ENCODE assay signal across 8 cellular contexts in the genomic region with DNA sequence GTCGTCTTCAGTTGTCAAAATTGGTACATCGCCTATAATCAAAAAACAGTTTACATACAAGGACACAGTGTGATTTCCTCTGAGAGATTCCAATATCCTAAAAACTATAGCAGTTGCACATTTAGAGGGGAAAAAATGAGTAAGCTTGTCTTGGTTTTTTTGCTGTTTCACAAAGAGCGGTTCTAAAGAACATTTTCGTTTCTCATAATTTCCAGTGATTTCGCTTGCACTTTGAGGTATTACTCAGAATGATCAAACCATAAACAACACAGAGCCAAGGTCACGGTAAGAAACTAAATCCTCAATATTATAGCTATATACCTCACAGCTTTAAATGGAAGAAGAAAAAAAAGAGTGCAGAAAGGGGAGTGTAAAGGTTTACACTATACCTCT. TPM values are rescaled to one million over a fixed set of nuclear protein-coding genes. Genes with fewer than 3 reads are reported as not detected.
A peak's percentile ranks its signal among the peaks of the same experiment; 100 is the strongest.
DNase-seq lines count a peak whose midpoint lies in the region; ATAC-seq and TF ChIP-seq lines count a peak whose summit lies in the region.

No MANE protein-coding gene starts in this region.

- TF ChIP-seq POLR2A in thyroid gland (IDR thresholded peaks at IDR 0.05): no peak

- peak; percentile 60 for ATAC-seq in HG02973 (IDR thresholded peaks at IDR 0.05; ENCODE audit: unreplicated experiment)
- peak; percentile 63 for ATAC-seq in activated CD8-positive, alpha-beta T cell treated with anti-CD3 and anti-CD28 coated beads for 36 hours

- H3K4me3 ChIP-seq in iPS-20b (ENCODE audit: low read length) (peak overlapping the region; percentile 84), thyroid gland (replicated peaks in 1 of 3) (peak overlapping the region in 2 of 3 donors; percentile 94 to 99)

- no peak for DNase-seq in activated naive CD4-positive, alpha-beta T cell treated with anti-CD3 and anti-CD28 coated beads for 36 hours
- no peak for DNase-seq in activated naive CD4-positive, alpha-beta T cell (lab: John Stamatoyannopoulos, UW)
- DNase-seq in activated CD8-positive, alpha-beta T cell treated with anti-CD3 and anti-CD28 coated beads for 36 hours: no peak
- DNase-seq in thyroid gland (no peak), NCI-H69 (lab: John Stamatoyannopoulos, UW) (no peak), ACHN (no peak)

- no peaks in the 10 kb centered on the region for H3K27me3 ChIP-seq in iPS-20b (ENCODE audit: insufficient read depth, low read length)
- H3K27me3 ChIP-seq in thyroid gland: no peaks in the 10 kb centered on the region

- no peaks in the 10 kb centered on the region for H3K9me3 Mint-ChIP-seq in activated naive CD4-positive, alpha-beta T cell treated with anti-CD3 and anti-CD28 coated beads for 36 hours
- H3K9me3 Mint-ChIP-seq in activated CD8-positive, alpha-beta T cell treated with anti-CD3 and anti-CD28 coated beads for 36 hours: no peaks in the 10 kb centered on the region

- H3K9ac ChIP-seq in iPS-20b (ENCODE audit: low read depth, low read length): peak overlapping the region; percentile 88

- in situ Hi-C loops in ACHN (cut with HindIII; ENCODE audit: low pct_ligation_motif_present, low pct_unique_long_range_greater_than_20kb, low sequenced_read_pairs): no loop called here

- no peak for TF ChIP-seq CTCF in activated CD8-positive, alpha-beta T cell treated with anti-CD3 and anti-CD28 coated beads for 36 hours (IDR thresholded peaks at IDR 0.05)
- TF ChIP-seq CTCF in thyroid gland (IDR thresholded peaks at IDR 0.05): no peak

- CTCF ChIA-PET in activated naive CD4-positive, alpha-beta T cell treated with anti-CD3 and anti-CD28 coated beads for 36 hours (lab: Charles Lee): interaction anchor here (0.8 to 1.2 kb wide), 5 partner anchors 44 to 93 kb away, joined by 3 to 8 read pairs (median 4); no protein-coding TSS in a partner anchor
- CTCF ChIA-PET in activated CD8-positive, alpha-beta T cell treated with anti-CD3 and anti-CD28 coated beads for 36 hours (lab: Charles Lee): interaction anchor here (1.0 to 2.7 kb wide), 5 partner anchors 9 to 112 kb away, joined by 3 to 8 read pairs (median 3); no protein-coding TSS in a partner anchor

- peaks cover 23% of the 10 kb centered on the region for H3K36me3 Mint-ChIP-seq in activated naive CD4-positive, alpha-beta T cell treated with anti-CD3 and anti-CD28 coated beads for 36 hours (ENCODE audit: low read depth)
- peaks cover 47% of the 10 kb centered on the region for H3K36me3 Mint-ChIP-seq in activated CD8-positive, alpha-beta T cell treated with anti-CD3 and anti-CD28 coated beads for 36 hours (ENCODE audit: low read depth)

- no peaks in the 10 kb centered on the region for H3K9me3 ChIP-seq in iPS-20b (ENCODE audit: insufficient read depth, low read depth, low read length)
- H3K9me3 ChIP-seq in thyroid gland: no peaks in the 10 kb centered on the region

- H3K36me3 ChIP-seq in iPS-20b (ENCODE audit: insufficient read depth, low read depth, low read length) (peaks cover 42% of the 10 kb centered on the region), thyroid gland (peaks cover 6 to 25% of the 10 kb centered on the region in 2 donors)

- peaks cover 43% of the 10 kb centered on the region for H3K4me1 Mint-ChIP-seq in activated naive CD4-positive, alpha-beta T cell treated with anti-CD3 and anti-CD28 coated beads for 36 hours (ENCODE audit: low read depth)
- H3K4me1 Mint-ChIP-seq in activated CD8-positive, alpha-beta T cell treated with anti-CD3 and anti-CD28 coated beads for 36 hours (ENCODE audit: low read depth): peaks cover 53% of the 10 kb centered on the region

- WGBS in thyroid gland, 2 donors: 66 to 69% methylated on average over 6 of the region's 6 CpGs

- H3K27me3 Mint-ChIP-seq in activated naive CD4-positive, alpha-beta T cell treated with anti-CD3 and anti-CD28 coated beads for 36 hours (ENCODE audit: low read depth): no peaks in the 10 kb centered on the region
- H3K27me3 Mint-ChIP-seq in activated CD8-positive, alpha-beta T cell treated with anti-CD3 and anti-CD28 coated beads for 36 hours: no peaks in the 10 kb centered on the region

- H3K27ac ChIP-seq in iPS-20b (ENCODE audit: low read length) (no peak overlapping the region), thyroid gland (no peak overlapping the region)

- H3K4me1 ChIP-seq in iPS-20b (ENCODE audit: insufficient read depth, low read length) (peaks cover 9% of the 10 kb centered on the region; the same call in 1 of the 2 replicates), thyroid gland (peaks cover 5 to 10% of the 10 kb centered on the region in 2 donors)

- intact Hi-C loops in activated naive CD4-positive, alpha-beta T cell treated with anti-CD3 and anti-CD28 coated beads for 36 hours (cut with micrococcal nuclease): loop anchor here (1.0 to 10.0 kb wide), 17 partner anchors 8 to 1583 kb away; partner anchors contain the start of genes ARSB, DHFR, MSH3 and TENT2
- intact Hi-C loops in activated CD8-positive, alpha-beta T cell treated with anti-CD3 and anti-CD28 coated beads for 36 hours (cut with micrococcal nuclease): no loop called here
- intact Hi-C loops in thyroid gland (cut with DNase I): no loop called here

- H3K27ac Mint-ChIP-seq in activated naive CD4-positive, alpha-beta T cell treated with anti-CD3 and anti-CD28 coated beads for 36 hours: peak overlapping the region; percentile 92
- peak overlapping the region; percentile 99 for H3K27ac Mint-ChIP-seq in activated CD8-positive, alpha-beta T cell treated with anti-CD3 and anti-CD28 coated beads for 36 hours

- H3K4me3 Mint-ChIP-seq in activated naive CD4-positive, alpha-beta T cell treated with anti-CD3 and anti-CD28 coated beads for 36 hours: peak overlapping the region; percentile 84
- peak overlapping the region; percentile 97 for H3K4me3 Mint-ChIP-seq in activated CD8-positive, alpha-beta T cell treated with anti-CD3 and anti-CD28 coated beads for 36 hours

- POLR2A ChIA-PET in activated CD8-positive, alpha-beta T cell treated with anti-CD3 and anti-CD28 coated beads for 36 hours (lab: Charles Lee): interaction anchor here (0.6 to 1.7 kb wide), 10 partner anchors 14 to 1874 kb away, joined by 3 to 4 read pairs (median 3); no protein-coding TSS in a partner anchor

RNA-seq across cellular contexts. Expression of gene MTX3, which starts 0.9 kb away (rescaled TPM):
- total RNA-seq in activated naive CD4-positive, alpha-beta T cell treated with anti-CD3 and anti-CD28 coated beads for 36 hours: 1 to 10 TPM; 5.7 to 6.1 TPM
- 10 to 100 TPM; 18.1 to 18.5 TPM for total RNA-seq in activated CD8-positive, alpha-beta T cell treated with anti-CD3 and anti-CD28 coated beads for 36 hours
- total RNA-seq in thyroid gland: 10 to 100 TPM; 19.6 to 34.0 (median 22.9) TPM

RNA-seq across cellular contexts. Expression of gene THBS4, which starts 44.9 kb away (rescaled TPM):
- total RNA-seq in activated naive CD4-positive, alpha-beta T cell treated with anti-CD3 and anti-CD28 coated beads for 36 hours: 1 to 10 TPM in 1 of 2 experiments, under 1 TPM in 1; 0.29 to 1.1 TPM
- 1 to 10 TPM; 2.3 to 2.5 TPM for total RNA-seq in activated CD8-positive, alpha-beta T cell treated with anti-CD3 and anti-CD28 coated beads for 36 hours
- 1 to 10 TPM; 2.4 to 4.5 (median 3.1) TPM for total RNA-seq in thyroid gland
